In genomic region chr3:72887378-72887722, GRCh38 we compare ENCODE assay signal across 8 cellular contexts. TPM values are rescaled to one million over a fixed set of nuclear protein-coding genes. Genes with fewer than 3 reads are reported as not detected.
A peak's percentile ranks its signal among the peaks of the same experiment; 100 is the strongest.
DNase-seq lines count a peak whose midpoint lies in the region; ATAC-seq and TF ChIP-seq lines count a peak whose summit lies in the region.

No MANE protein-coding gene starts in this region.

- no peak for TF ChIP-seq CTCF in esophagus squamous epithelium (IDR thresholded peaks at IDR 0.05)
- no peak for TF ChIP-seq CTCF in progenitor cell of endocrine pancreas (IDR thresholded peaks at IDR 0.05; ENCODE audit: unreplicated experiment)

- peaks cover 3% of the 10 kb centered on the region for H3K27me3 Mint-ChIP-seq in progenitor cell of endocrine pancreas

- H3K27me3 ChIP-seq in esophagus squamous epithelium, result peaks cover 0 to 39% (median 0%) of the 10 kb centered on the region in 4 donors

- no peaks in the 10 kb centered on the region for H3K36me3 Mint-ChIP-seq in progenitor cell of endocrine pancreas (ENCODE audit: insufficient read depth)

- 0% methylated on average over 5 to 6 of the region's 6 CpGs for WGBS in esophagus squamous epithelium, 2 donors

- H3K4me3 ChIP-seq in esophagus squamous epithelium, result peak overlapping the region; percentile 28 to 67 (median 46)

- H3K9me3 ChIP-seq in esophagus squamous epithelium, result peaks cover 0 to 11% (median 0%) of the 10 kb centered on the region in 3 donors

- ATAC-seq in GM18517 (IDR thresholded peaks at IDR 0.05; ENCODE audit: unreplicated experiment), result no peak
- no peak for ATAC-seq in GM19324 (IDR thresholded peaks at IDR 0.05; ENCODE audit: low FRiP score, unreplicated experiment)

- no peak for TF ChIP-seq POLR2A in esophagus squamous epithelium (IDR thresholded peaks at IDR 0.05)

- H3K4me1 ChIP-seq in esophagus squamous epithelium, result peaks cover 9 to 55% (median 24%) of the 10 kb centered on the region in 3 donors

- DNase-seq in ELR (ENCODE audit: low read depth), result peak; percentile 17
- peak; percentile 28 for DNase-seq in RPMI7951 (ENCODE audit: low read depth)
- DNase-seq in esophagus squamous epithelium (lab: John Stamatoyannopoulos, UW), result no peak
- no peak for DNase-seq in progenitor cell of endocrine pancreas (ENCODE audit: low spot score, unreplicated experiment)
- no peak for DNase-seq in DMS53 treated with DMSO at 0.1 percent for 48 hours (lab: John Stamatoyannopoulos, UW; ENCODE audit: unreplicated experiment)
- no peak for DNase-seq in NCI-H1092 (lab: John Stamatoyannopoulos, UW)

- peak overlapping the region in 3 of 4 donors; percentile 28 to 88 (median 80) for H3K27ac ChIP-seq in esophagus squamous epithelium

- peaks cover 4% of the 10 kb centered on the region for H3K9me3 Mint-ChIP-seq in progenitor cell of endocrine pancreas (ENCODE audit: low read depth)

- H3K4me3 Mint-ChIP-seq in progenitor cell of endocrine pancreas (ENCODE audit: low read depth), result peak overlapping the region; percentile 79

- H3K4me1 Mint-ChIP-seq in progenitor cell of endocrine pancreas (ENCODE audit: low read depth), result peaks cover 21% of the 10 kb centered on the region

- H3K27ac Mint-ChIP-seq in progenitor cell of endocrine pancreas, result peak overlapping the region; percentile 65

- H3K36me3 ChIP-seq in esophagus squamous epithelium, result no peaks in the 10 kb centered on the region

- intact Hi-C loops in esophagus squamous epithelium (cut with DNase I), result no loop called here

RNA-seq across cellular contexts. Expression of gene GXYLT2, which starts 0.5 kb away (rescaled TPM):
- total RNA-seq in RPMI7951 (2014; rRNA removed; shearing (Covaris generic)), result 64.6 and 66.1 TPM in 2 replicates
- total RNA-seq in esophagus squamous epithelium, result 10 to 100 TPM in 1 of 4 donors, 1 to 10 TPM in 2, not detected in 1; 2.0 to 18.1 (median 3.1) TPM
- total RNA-seq in progenitor cell of endocrine pancreas, result 6.0 and 7.4 TPM in 2 replicates

RNA-seq across cellular contexts. Expression of gene SHQ1, which starts 39.1 kb away (rescaled TPM):
- 25.5 and 29.4 TPM in 2 replicates for total RNA-seq in RPMI7951 (2014; rRNA removed; shearing (Covaris generic))
- total RNA-seq in esophagus squamous epithelium (10 to 100 TPM in 3 of 4 donors, 1 to 10 TPM in 1; 6.7 to 13.4 (median 12.5) TPM), progenitor cell of endocrine pancreas (19.4 and 26.5 TPM in 2 replicates)

Comparison
In these comparisons a context has a peak if more than half of its experiments do, and no peak if none do; other contexts are left out.
1. DNase-seq: peak in ELR (single experiment) and RPMI7951 (single experiment); none in esophagus squamous epithelium (single experiment), progenitor cell of endocrine pancreas (single experiment), DMS53 treated with DMSO at 0.1 percent for 48 hours (single experiment) and NCI-H1092 (single experiment).